Comparison of ENCODE assay signal across 8 cellular contexts in the genomic region with DNA sequence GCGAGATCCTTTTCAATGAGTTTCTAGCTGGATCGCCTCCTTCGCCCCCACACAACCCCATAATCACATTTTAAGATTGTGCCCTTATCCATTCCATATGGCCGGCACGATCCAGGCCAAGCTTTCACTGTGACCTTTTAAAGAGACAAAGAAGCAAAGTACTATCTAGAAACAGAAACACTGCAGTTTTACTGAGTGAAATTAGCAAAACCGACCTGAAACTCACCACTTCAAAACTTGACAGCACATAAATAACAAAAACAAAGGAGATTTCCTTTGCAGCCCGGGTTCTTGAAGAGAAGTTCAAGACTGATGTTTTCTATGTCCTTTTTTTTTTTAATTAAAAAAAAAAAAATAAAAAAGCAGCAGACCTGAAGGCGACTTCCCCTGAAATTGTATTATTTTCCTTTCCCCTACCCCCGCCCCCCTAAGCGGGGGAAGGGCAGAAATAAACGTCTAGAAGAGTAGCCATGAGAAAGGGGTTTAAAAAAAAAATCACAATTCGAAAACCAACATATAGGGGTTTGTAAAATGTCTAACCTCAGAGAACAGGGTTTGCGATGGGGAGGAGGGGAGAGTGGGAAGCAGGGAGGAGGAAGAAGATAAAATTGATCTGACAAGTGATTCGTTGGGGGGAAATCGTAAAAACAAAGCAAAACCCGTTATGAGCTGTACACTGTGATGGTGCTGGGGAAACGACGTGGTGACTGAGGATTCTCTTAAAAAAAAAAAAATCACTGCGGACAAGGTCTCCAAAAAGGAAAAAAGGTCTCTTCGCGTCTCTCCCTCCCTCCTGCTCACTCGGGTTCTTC. TPM values are rescaled to one million over a fixed set of nuclear protein-coding genes. Genes with fewer than 3 reads are reported as not detected.
DNase-seq lines count a peak whose midpoint lies in the region; ATAC-seq and FAIRE-seq lines count a peak whose summit lies in the region.

No MANE protein-coding gene starts in this region.

- H3K27ac Mint-ChIP-seq in central memory CD8-positive, alpha-beta T cell (ENCODE audit: low read depth) = peak overlapping the region; percentile 99

- peak; percentile 10 for DNase-seq in DMS53 treated with DMSO at 0.1 percent for 48 hours (lab: John Stamatoyannopoulos, UW; ENCODE audit: unreplicated experiment)
- DNase-seq in SK-N-DZ (ENCODE audit: low spot score) = peak; percentile 81
- DNase-seq in central memory CD8-positive, alpha-beta T cell (ENCODE audit: low spot score in 2 of 2) = no peak
- DNase-seq in GM19240 (ENCODE audit: insufficient read length, low spot score) = no peak

- peaks cover 0 to 23% (median 11%) of the 10 kb centered on the region in 3 donors for H3K4me1 ChIP-seq in skeletal muscle tissue (ENCODE audit: control insufficient read depth in 3 of 3, insufficient read depth in 3 of 3, low read length in 3 of 3)

- peak overlapping the region; percentile 91 to 95 (median 94) for H3K9ac ChIP-seq in skeletal muscle tissue (ENCODE audit: low read depth in 1 of 3, low read length in 3 of 3)

- ATAC-seq in GM19438 (IDR thresholded peaks at IDR 0.05; ENCODE audit: low read depth, unreplicated experiment) (peak; percentile 74), HG03439 (IDR thresholded peaks at IDR 0.05; ENCODE audit: unreplicated experiment) (peak; percentile 89)
- ATAC-seq in central memory CD8-positive, alpha-beta T cell (replicated peaks; ENCODE audit: extremely low read depth, poor library complexity, severe bottlenecking) = no peak

- H3K36me3 Mint-ChIP-seq in central memory CD8-positive, alpha-beta T cell (ENCODE audit: insufficient read depth) = peaks cover 37% of the 10 kb centered on the region

- H3K27ac ChIP-seq in skeletal muscle tissue (ENCODE audit: low read depth, low read length) = peak overlapping the region; percentile 99

- peak; percentile 94 for FAIRE-seq in islet of Langerhans (lab: Jason Lieb, UNC)

- H3K9me3 Mint-ChIP-seq in central memory CD8-positive, alpha-beta T cell = no peaks in the 10 kb centered on the region

- peak overlapping the region; percentile 97 for H3K4me3 Mint-ChIP-seq in central memory CD8-positive, alpha-beta T cell

- peak overlapping the region; percentile 85 to 96 (median 86) for H3K4me3 ChIP-seq in skeletal muscle tissue (ENCODE audit: low read length in 3 of 3)

- H3K27me3 ChIP-seq in skeletal muscle tissue (ENCODE audit: control insufficient read depth in 3 of 3, insufficient read depth in 3 of 3, low read length in 3 of 3) = no peaks in the 10 kb centered on the region

- peaks cover 0 to 7% (median 4%) of the 10 kb centered on the region in 3 donors for H3K36me3 ChIP-seq in skeletal muscle tissue (ENCODE audit: control insufficient read depth in 3 of 3, insufficient read depth in 3 of 3, low read length in 3 of 3)

- peaks cover 69% of the 10 kb centered on the region for H3K4me1 Mint-ChIP-seq in central memory CD8-positive, alpha-beta T cell

- H3K9me3 ChIP-seq in skeletal muscle tissue (ENCODE audit: control insufficient read depth in 3 of 3, low read length in 3 of 3) = no peaks in the 10 kb centered on the region

- no peaks in the 10 kb centered on the region for H3K27me3 Mint-ChIP-seq in central memory CD8-positive, alpha-beta T cell

RNA-seq across cellular contexts. Expression of a gene that starts 1.5 kb away (rescaled TPM):
- 60.7 and 66.5 TPM in 2 replicates for polyA plus RNA-seq in SK-N-DZ (2014; cell fraction: cytosol; rRNA removed)
- 36.4 and 76.3 TPM in 2 replicates for polyA plus RNA-seq in SK-N-DZ (2014; cell fraction: nucleus; rRNA removed)
- total RNA-seq in skeletal muscle tissue = 21.4 TPM

Comparison
In these comparisons a context has a peak if more than half of its experiments do, and no peak if none do; other contexts are left out.
1. DNase-seq: peak in DMS53 treated with DMSO at 0.1 percent for 48 hours (single experiment) and SK-N-DZ (single experiment); none in central memory CD8-positive, alpha-beta T cell (0 of 2) and GM19240 (single experiment).